Comparison of ENCODE assay signal across 1 cellular context in the genomic region with DNA sequence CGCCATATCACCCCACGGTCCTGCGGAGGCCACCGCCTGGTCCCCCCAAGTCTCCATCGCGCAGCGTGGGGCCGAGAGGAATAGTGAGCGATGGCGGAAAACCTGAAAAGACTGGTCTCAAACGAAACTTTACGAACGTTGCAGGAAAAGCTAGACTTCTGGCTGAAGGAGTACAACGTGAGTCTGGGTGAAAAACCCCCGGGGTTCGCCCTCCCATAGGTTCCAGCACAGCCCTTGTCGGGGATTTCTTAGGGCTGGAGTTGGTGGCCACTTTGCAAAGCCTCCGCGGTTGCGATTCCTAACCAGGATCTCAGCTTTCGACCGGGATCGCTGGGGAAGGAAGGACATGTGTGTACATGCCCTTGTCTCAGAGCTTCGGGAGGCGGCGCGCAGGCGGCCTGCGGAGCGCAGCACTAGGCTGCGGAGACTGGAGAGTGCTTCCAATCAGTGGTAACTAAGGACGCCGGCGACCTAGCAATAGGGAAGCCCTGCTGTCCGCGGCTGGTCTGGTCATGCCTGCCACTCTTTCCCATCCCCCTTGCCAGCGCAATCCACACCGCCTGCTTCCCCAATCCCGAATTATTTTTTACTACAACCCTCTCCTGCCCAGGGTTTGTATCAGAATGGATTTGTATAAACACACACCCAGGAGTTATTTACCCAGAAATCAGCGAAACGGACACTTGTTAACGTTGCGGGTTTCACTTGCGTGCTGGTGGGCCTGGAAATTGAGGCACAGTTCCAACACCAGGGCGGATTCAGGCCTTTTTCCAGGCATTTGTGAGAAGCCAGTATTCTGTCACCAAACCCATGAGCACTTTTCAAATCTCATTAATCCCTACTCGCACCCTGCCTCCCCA.
TF ChIP-seq lines count a peak whose summit lies in the region.

No MANE protein-coding gene starts in this region.

TF ChIP-seq in K562, 482 proteins besides CTCF, POLR2A, EP300 and RAD21 (continued from another document):
- no peak for TF ChIP-seq DPF2 (IDR thresholded peaks at IDR 0.05)
- no peak for TF ChIP-seq TAF15 (IDR thresholded peaks at IDR 0.05; ENCODE audit: low read depth, low read length)
- TF ChIP-seq ZNF695 (CRISPR knock-in tag; IDR thresholded peaks at IDR 0.05) = no peak
- no peak for TF ChIP-seq SLC30A9 (CRISPR knock-in tag; IDR thresholded peaks at IDR 0.05)
